In the genomic region with DNA sequence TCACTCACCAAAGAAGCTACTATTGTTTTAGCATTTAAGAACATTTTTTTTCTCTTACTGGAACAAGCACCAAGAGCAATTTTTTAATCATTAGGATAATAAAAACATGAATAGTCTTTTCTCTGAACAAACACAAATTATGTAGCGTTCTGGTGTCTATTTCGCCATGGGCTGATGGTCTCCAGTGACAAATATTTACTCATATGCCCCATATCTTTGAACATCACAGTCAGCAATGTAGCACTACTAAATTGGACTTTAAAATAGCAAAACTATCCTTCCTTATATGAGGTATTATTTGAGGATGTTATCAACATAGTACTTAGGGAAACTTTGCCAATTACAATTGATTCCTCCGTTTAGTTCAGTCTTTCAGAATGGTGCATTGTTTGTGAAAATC, we compare ENCODE assay signal across 25 cellular contexts.
"Had no signal": no experiment of that assay in that cellular context is flagged by ENCODE, and none has a peak within 500 bp of the region (broad histone marks: within the 10 kb centered on the region; RNA-seq: fewer than 3 reads in every experiment).

No MANE protein-coding gene starts in this region.

- FAIRE-seq: bronchial epithelial cell had no signal

- H3K36me3 ChIP-seq: SJCRH30, WERI-Rb-1 had no signal

- H3K27ac ChIP-seq: PC-9, SJCRH30, SK-N-MC, WERI-Rb-1 had no signal

- H3K9me3 ChIP-seq: SJCRH30 had no signal

- H3K4me2 ChIP-seq: PC-9 had no signal

- H2AFZ ChIP-seq: PC-9 had no signal

- DNase-seq: activated CD4-positive, alpha-beta memory T cell treated with anti-CD3 and anti-CD28 coated beads, Interleukin-2, amount 10 ng/mL, durations not matched to agents 7 days and 5 days; activated CD4-positive, alpha-beta T cell treated with anti-CD3 and anti-CD28 coated beads for 1 hour; activated CD4-positive, alpha-beta T cell treated with anti-CD3 and anti-CD28 coated beads for 48 hours; activated CD4-positive, CD25-positive, alpha-beta regulatory T cell; activated CD8-positive, alpha-beta memory T cell treated with anti-CD3 and anti-CD28 coated beads for 24 hours; activated CD8-positive, alpha-beta memory T cell treated with anti-CD3 and anti-CD28 coated beads, Interleukin-2, amount 10 ng/mL, durations not matched to agents 7 days and 5 days; activated CD8-positive, alpha-beta memory T cell treated with anti-CD3 and anti-CD28 coated beads, Interleukin-2, amount 50 U/mL, for 48 hours; activated effector memory CD4-positive, alpha-beta T cell treated with Interleukin-2 at 50 U/mL for 16 hours; activated naive CD4-positive, alpha-beta T cell treated with anti-CD3 and anti-CD28 coated beads, Interleukin-2, amount 10 ng/mL, durations not matched to agents 7 days and 5 days; activated naive CD8-positive, alpha-beta T cell treated with anti-CD3 and anti-CD28 coated beads, Interleukin-2, amount 50 U/mL, for 24 hours; activated T-cell treated with anti-CD3 and anti-CD28 coated beads, Interleukin-2, amount 50 U/mL, for 48 hours; anterior cingulate cortex; caudate nucleus; cerebellar nuclear complex; KG1; MM.1S; NCI-H1694 treated with DMSO at 0.1 percent for 48 hours; NCI-H2107; NCI-H526 treated with DMSO at 0.1 percent for 48 hours; PC-9; SJCRH30; T1000; WERI-Rb-1 had no signal

- H3K4me3 ChIP-seq: PC-9, SJCRH30, SK-N-MC had no signal

- ATAC-seq: activated CD8-positive, alpha-beta memory T cell treated with anti-CD3 and anti-CD28 coated beads, Interleukin-2, amount 10 ng/mL, durations not matched to agents 7 days and 5 days; activated naive CD8-positive, alpha-beta T cell treated with anti-CD3 and anti-CD28 coated beads, Interleukin-2, amount 50 U/mL, for 24 hours had no signal

- H3K4me1 ChIP-seq: SJCRH30 had no signal

- H3K27me3 ChIP-seq: SJCRH30 had no signal
